In genomic region chr11:104774578-104774977, GRCh38 we compare ENCODE assay signal across 26 cellular contexts.
"Had no signal": no experiment of that assay in that cellular context is flagged by ENCODE, and none has a peak within 500 bp of the region (broad histone marks: within the 10 kb centered on the region; RNA-seq: fewer than 3 reads in every experiment).

No MANE protein-coding gene starts in this region.

- H3K9me3 Mint-ChIP-seq: dendritic cell treated with granulocyte-macrophage colony-stimulating factor and Interleukin-4, amounts not matched to agents 40 ng/mL and 50 ng/mL, for 4 days; neural progenitor cell; stimulated activated naive CD8-positive, alpha-beta T cell treated with anti-CD3 and anti-CD28 coated beads, Interleukin-15, Interleukin-2, amounts not matched to agents 100 ng/mL and 50 ng/mL, for 24 hours had no signal

- H3K79me2 ChIP-seq: parathyroid adenoma had no signal

- H3K27ac ChIP-seq: colonic mucosa, heart right ventricle, left lung, neural progenitor cell, parathyroid adenoma, prostate gland, transverse colon had no signal

- H3K4me1 ChIP-seq: colonic mucosa, neural progenitor cell, parathyroid adenoma, prostate gland, transverse colon had no signal

- H3K4me1 Mint-ChIP-seq: stimulated activated naive B cell treated with anti-CD40 and anti-IgM and Interleukin-4, amounts not matched to agents 10 μg/mL and 1 μg/mL and 100 μg/mL, for 72 hours had no signal

- H3K27ac Mint-ChIP-seq: dendritic cell treated with granulocyte-macrophage colony-stimulating factor and Interleukin-4, amounts not matched to agents 40 ng/mL and 50 ng/mL, for 4 days; endodermal cell; mesothelial cell of epicardium; naive B cell; nephron; neural progenitor cell; stimulated activated naive B cell treated with anti-CD40 and anti-IgM and Interleukin-4, amounts not matched to agents 10 μg/mL and 1 μg/mL and 100 μg/mL, for 72 hours; stimulated activated naive CD8-positive, alpha-beta T cell treated with anti-CD3 and anti-CD28 coated beads, Interleukin-15, Interleukin-2, amounts not matched to agents 100 ng/mL and 50 ng/mL, for 24 hours had no signal

- H3K27me3 Mint-ChIP-seq: dendritic cell treated with granulocyte-macrophage colony-stimulating factor and Interleukin-4, amounts not matched to agents 40 ng/mL and 50 ng/mL, for 4 days; naive B cell; stimulated activated naive B cell treated with anti-CD40 and anti-IgM and Interleukin-4, amounts not matched to agents 10 μg/mL and 1 μg/mL and 100 μg/mL, for 72 hours; stimulated activated naive CD8-positive, alpha-beta T cell treated with anti-CD3 and anti-CD28 coated beads, Interleukin-15, Interleukin-2, amounts not matched to agents 100 ng/mL and 50 ng/mL, for 24 hours had no signal

- H3K9me3 ChIP-seq: colonic mucosa, left lung, mucosa of descending colon, prostate gland, transverse colon had no signal

- H3K4me3 ChIP-seq: colonic mucosa, heart right ventricle, left lung, mucosa of descending colon, neural progenitor cell, prostate gland, skin epidermis, transverse colon had no signal

- H3K27me3 ChIP-seq: colonic mucosa, heart right ventricle, left lung, neural progenitor cell, transverse colon had no signal

- H2AFZ ChIP-seq: neural progenitor cell, parathyroid adenoma had no signal

- H3K9ac ChIP-seq: neural progenitor cell, parathyroid adenoma had no signal

- H3K4me2 ChIP-seq: neural progenitor cell had no signal

- DNase-seq: colonic mucosa; effector CD8-positive, alpha-beta T cell; endodermal cell; foreskin fibroblast; glutamatergic neuron; heart right ventricle; hippocampal formation; left cardiac atrium; left lung; mesenchymal stem cell; mucosa of descending colon; naive B cell; right cardiac atrium; stimulated activated CD4-positive, alpha-beta T cell treated with anti-CD3 and anti-CD28 coated beads, Interleukin-15, amount 100 ng/mL, for 24 hours; stimulated activated CD4-positive, alpha-beta T cell treated with anti-CD3 and anti-CD28 coated beads, Interleukin-2, amount 100 ng/mL, for 48 hours; stimulated activated naive B cell treated with anti-CD40 and anti-IgM and Interleukin-4, amounts not matched to agents 10 μg/mL and 1 μg/mL and 100 μg/mL, for 72 hours; transverse colon had no signal

- H3K4me3 Mint-ChIP-seq: dendritic cell treated with granulocyte-macrophage colony-stimulating factor and Interleukin-4, amounts not matched to agents 40 ng/mL and 50 ng/mL, for 4 days; endodermal cell; mesothelial cell of epicardium; naive B cell; nephron; neural progenitor cell; stimulated activated naive B cell treated with anti-CD40 and anti-IgM and Interleukin-4, amounts not matched to agents 10 μg/mL and 1 μg/mL and 100 μg/mL, for 72 hours; stimulated activated naive CD8-positive, alpha-beta T cell treated with anti-CD3 and anti-CD28 coated beads, Interleukin-15, Interleukin-2, amounts not matched to agents 100 ng/mL and 50 ng/mL, for 24 hours had no signal

- H3K36me3 ChIP-seq: colonic mucosa, heart right ventricle, left lung, neural progenitor cell, prostate gland, transverse colon had no signal

- ATAC-seq: esophagus mucosa; heart right ventricle; left cardiac atrium; left lung; mucosa of descending colon; right cardiac atrium; stimulated activated naive B cell treated with anti-CD40 and anti-IgM and Interleukin-4, amounts not matched to agents 10 μg/mL and 1 μg/mL and 100 μg/mL, for 72 hours had no signal

- H3K36me3 Mint-ChIP-seq: naive B cell, neural progenitor cell had no signal
